Comparison of ENCODE assay signal across 1 cellular context in genomic region chr19:3852614-3853254, GRCh38.
A peak's percentile ranks its signal among the peaks of the same experiment; 100 is the strongest.
TF ChIP-seq lines count a peak whose summit lies in the region.

No MANE protein-coding gene starts in this region.

TF ChIP-seq in HepG2, 621 proteins besides CTCF, POLR2A, EP300 and RAD21:
- TF ChIP-seq SRY (CRISPR knock-in tag; IDR thresholded peaks at IDR 0.05) (no peak), STAG1 (CRISPR knock-in tag; IDR thresholded peaks at IDR 0.05) (peak; percentile 69), FOSL2 (CRISPR knock-in tag; IDR thresholded peaks at IDR 0.05) (peak; percentile 38; the same call in 1 of the 2 replicates), ZNF121 (CRISPR knock-in tag; IDR thresholded peaks at IDR 0.05) (peak; percentile 80), ZSCAN20 (CRISPR knock-in tag; IDR thresholded peaks at IDR 0.05; ENCODE audit: borderline replicate concordance) (no peak), ZNF678 (CRISPR knock-in tag; IDR thresholded peaks at IDR 0.05) (no peak), ZMYM3 (CRISPR knock-in tag; IDR thresholded peaks at IDR 0.05) (0 out of 2 replicates have a peak, but pooled peaks have one; percentile 17), XBP1 (CRISPR knock-in tag; IDR thresholded peaks at IDR 0.05) (no peak), YEATS2 (CRISPR knock-in tag; IDR thresholded peaks at IDR 0.05; ENCODE audit: borderline replicate concordance) (no peak), SPEN (CRISPR knock-in tag; IDR thresholded peaks at IDR 0.05; ENCODE audit: low read depth) (no peak), PBX3 (CRISPR knock-in tag; IDR thresholded peaks at IDR 0.05; ENCODE audit: borderline replicate concordance) (no peak), MAFF (IDR thresholded peaks at IDR 0.05; ENCODE audit: low read depth, low read length) (peak; percentile 28; the same call in 1 of the 2 replicates), SMC3 (IDR thresholded peaks at IDR 0.05; ENCODE audit: low read length) (0 out of 2 replicates have a peak, but pooled peaks have one; percentile 25), MAFK (conservative IDR thresholded peaks at IDR 0.05 in 1 of 2, IDR thresholded peaks at IDR 0.05 in 1 of 2; ENCODE audit: low read length in 2 of 2) (peak; percentile 20 to 50; a peak in 1 of 4 replicates), SMYD3 (CRISPR knock-in tag; IDR thresholded peaks at IDR 0.05) (no peak)
- TF ChIP-seq, protein P1, sequence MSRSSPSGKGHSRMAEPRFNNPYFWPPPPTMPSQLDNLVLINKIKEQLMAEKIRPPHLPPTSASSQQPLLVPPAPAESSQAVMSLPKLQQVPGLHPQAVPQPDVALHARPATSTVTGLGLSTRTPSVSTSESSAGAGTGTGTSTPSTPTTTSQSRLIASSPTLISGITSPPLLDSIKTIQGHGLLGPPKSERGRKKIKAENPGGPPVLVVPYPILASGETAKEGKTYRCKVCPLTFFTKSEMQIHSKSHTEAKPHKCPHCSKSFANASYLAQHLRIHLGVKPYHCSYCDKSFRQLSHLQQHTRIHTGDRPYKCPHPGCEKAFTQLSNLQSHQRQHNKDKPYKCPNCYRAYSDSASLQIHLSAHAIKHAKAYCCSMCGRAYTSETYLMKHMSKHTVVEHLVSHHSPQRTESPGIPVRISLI (CRISPR knock-in tag; IDR thresholded peaks at IDR 0.05; ENCODE audit: borderline replicate concordance): 0 out of 2 replicates have a peak, but pooled peaks have one; percentile 22
- TF ChIP-seq, protein P2, sequence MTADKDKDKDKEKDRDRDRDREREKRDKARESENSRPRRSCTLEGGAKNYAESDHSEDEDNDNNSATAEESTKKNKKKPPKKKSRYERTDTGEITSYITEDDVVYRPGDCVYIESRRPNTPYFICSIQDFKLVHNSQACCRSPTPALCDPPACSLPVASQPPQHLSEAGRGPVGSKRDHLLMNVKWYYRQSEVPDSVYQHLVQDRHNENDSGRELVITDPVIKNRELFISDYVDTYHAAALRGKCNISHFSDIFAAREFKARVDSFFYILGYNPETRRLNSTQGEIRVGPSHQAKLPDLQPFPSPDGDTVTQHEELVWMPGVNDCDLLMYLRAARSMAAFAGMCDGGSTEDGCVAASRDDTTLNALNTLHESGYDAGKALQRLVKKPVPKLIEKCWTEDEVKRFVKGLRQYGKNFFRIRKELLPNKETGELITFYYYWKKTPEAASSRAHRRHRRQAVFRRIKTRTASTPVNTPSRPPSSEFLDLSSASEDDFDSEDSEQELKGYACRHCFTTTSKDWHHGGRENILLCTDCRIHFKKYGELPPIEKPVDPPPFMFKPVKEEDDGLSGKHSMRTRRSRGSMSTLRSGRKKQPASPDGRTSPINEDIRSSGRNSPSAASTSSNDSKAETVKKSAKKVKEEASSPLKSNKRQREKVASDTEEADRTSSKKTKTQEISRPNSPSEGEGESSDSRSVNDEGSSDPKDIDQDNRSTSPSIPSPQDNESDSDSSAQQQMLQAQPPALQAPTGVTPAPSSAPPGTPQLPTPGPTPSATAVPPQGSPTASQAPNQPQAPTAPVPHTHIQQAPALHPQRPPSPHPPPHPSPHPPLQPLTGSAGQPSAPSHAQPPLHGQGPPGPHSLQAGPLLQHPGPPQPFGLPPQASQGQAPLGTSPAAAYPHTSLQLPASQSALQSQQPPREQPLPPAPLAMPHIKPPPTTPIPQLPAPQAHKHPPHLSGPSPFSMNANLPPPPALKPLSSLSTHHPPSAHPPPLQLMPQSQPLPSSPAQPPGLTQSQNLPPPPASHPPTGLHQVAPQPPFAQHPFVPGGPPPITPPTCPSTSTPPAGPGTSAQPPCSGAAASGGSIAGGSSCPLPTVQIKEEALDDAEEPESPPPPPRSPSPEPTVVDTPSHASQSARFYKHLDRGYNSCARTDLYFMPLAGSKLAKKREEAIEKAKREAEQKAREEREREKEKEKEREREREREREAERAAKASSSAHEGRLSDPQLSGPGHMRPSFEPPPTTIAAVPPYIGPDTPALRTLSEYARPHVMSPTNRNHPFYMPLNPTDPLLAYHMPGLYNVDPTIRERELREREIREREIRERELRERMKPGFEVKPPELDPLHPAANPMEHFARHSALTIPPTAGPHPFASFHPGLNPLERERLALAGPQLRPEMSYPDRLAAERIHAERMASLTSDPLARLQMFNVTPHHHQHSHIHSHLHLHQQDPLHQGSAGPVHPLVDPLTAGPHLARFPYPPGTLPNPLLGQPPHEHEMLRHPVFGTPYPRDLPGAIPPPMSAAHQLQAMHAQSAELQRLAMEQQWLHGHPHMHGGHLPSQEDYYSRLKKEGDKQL (CRISPR knock-in tag; IDR thresholded peaks at IDR 0.05; ENCODE audit: low read depth): no peak
